1 cellular context compared by ENCODE assay signal in the genomic region with DNA sequence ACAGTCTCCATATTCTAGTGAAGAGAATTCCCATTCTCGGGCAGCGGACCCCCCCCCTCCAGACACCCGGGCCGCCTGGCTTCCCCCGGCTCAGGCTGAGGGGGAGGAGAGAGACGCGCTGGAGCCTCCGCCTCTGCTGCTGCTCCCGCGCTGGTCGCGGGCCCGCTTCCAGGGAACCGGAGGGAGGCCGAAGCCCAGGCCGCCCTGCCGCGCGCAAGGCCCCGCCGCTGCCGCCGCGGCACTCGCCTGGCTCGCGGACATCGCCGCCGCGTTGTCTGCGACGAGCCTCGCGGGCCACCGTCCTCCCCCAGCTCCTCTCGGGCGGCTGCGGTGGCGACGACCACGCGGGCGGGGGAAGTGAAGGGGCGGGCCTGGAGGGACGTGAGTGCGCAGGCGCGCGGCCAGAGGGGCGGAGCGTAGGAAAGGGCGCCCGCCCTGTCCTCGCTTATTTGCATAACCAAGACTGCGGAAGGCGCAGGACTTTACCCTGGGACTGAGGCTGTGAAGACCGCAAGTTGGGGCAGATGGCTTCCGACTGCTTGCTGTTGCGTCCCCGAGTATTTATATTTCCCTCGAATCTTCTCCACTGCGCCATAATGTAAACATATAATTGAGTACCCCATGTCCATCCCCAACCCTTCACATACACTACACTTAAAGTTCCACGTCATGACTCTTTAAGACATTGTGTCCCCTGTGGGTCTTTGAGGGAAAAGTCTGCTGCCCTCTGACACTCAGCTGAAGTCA.
TF ChIP-seq lines count a peak whose summit lies in the region.

TSS of gene ARL5A (minus strand) at position 279 of the 747 bp plus-strand sequence. CDS start at position 34, 245 bp downstream.

TF ChIP-seq in HepG2, 621 proteins besides CTCF, POLR2A, EP300 and RAD21 (continued from another document and continues in another):
- TF ChIP-seq, protein P1, sequence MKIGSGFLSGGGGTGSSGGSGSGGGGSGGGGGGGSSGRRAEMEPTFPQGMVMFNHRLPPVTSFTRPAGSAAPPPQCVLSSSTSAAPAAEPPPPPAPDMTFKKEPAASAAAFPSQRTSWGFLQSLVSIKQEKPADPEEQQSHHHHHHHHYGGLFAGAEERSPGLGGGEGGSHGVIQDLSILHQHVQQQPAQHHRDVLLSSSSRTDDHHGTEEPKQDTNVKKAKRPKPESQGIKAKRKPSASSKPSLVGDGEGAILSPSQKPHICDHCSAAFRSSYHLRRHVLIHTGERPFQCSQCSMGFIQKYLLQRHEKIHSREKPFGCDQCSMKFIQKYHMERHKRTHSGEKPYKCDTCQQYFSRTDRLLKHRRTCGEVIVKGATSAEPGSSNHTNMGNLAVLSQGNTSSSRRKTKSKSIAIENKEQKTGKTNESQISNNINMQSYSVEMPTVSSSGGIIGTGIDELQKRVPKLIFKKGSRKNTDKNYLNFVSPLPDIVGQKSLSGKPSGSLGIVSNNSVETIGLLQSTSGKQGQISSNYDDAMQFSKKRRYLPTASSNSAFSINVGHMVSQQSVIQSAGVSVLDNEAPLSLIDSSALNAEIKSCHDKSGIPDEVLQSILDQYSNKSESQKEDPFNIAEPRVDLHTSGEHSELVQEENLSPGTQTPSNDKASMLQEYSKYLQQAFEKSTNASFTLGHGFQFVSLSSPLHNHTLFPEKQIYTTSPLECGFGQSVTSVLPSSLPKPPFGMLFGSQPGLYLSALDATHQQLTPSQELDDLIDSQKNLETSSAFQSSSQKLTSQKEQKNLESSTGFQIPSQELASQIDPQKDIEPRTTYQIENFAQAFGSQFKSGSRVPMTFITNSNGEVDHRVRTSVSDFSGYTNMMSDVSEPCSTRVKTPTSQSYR (CRISPR knock-in tag; IDR thresholded peaks at IDR 0.05; ENCODE audit: borderline replicate concordance) = peak; percentile 80
- TF ChIP-seq TBX3 (IDR thresholded peaks at IDR 0.05; ENCODE audit: borderline replicate concordance) (no peak), ZNF33B (CRISPR knock-in tag; IDR thresholded peaks at IDR 0.05) (peak; percentile 51; the same call in 1 of the 2 replicates), SP4 (CRISPR knock-in tag; IDR thresholded peaks at IDR 0.05) (peak; percentile 97), PREB (CRISPR knock-in tag; IDR thresholded peaks at IDR 0.05) (peak; percentile 65; the same call in 1 of the 2 replicates), NBN (conservative IDR thresholded peaks at IDR 0.05) (no peak), ZNF251 (CRISPR knock-in tag; IDR thresholded peaks at IDR 0.05) (no peak), ZSCAN22 (CRISPR knock-in tag; IDR thresholded peaks at IDR 0.05) (no peak; the same call in 1 of the 2 replicates), THYN1 (CRISPR knock-in tag; IDR thresholded peaks at IDR 0.05; ENCODE audit: borderline replicate concordance, low read depth) (no peak), ETS1 (CRISPR knock-in tag; IDR thresholded peaks at IDR 0.05) (peak; percentile 67; the same call in 1 of the 2 replicates), KDM1A (CRISPR knock-in tag; IDR thresholded peaks at IDR 0.05) (no peak), ZNF431 (CRISPR knock-in tag; IDR thresholded peaks at IDR 0.05; ENCODE audit: borderline replicate concordance, low read depth) (peak; percentile 98), MTERF4 (CRISPR knock-in tag; IDR thresholded peaks at IDR 0.05) (peak; percentile 99), SOX5 (CRISPR knock-in tag; IDR thresholded peaks at IDR 0.05; ENCODE audit: borderline replicate concordance) (peak; percentile 64), ZNF790 (CRISPR knock-in tag; IDR thresholded peaks at IDR 0.05; ENCODE audit: borderline replicate concordance) (peak; percentile 80; the same call in 1 of the 2 replicates), EHMT2 (IDR thresholded peaks at IDR 0.05; ENCODE audit: borderline replicate concordance, low read depth, low read length) (no peak; the same call in 1 of the 2 replicates), ZNF24 (IDR thresholded peaks at IDR 0.05) (0 out of 2 replicates have a peak, but pooled peaks have one; percentile 29), GATA4 (IDR thresholded peaks at IDR 0.05; ENCODE audit: borderline replicate concordance, low read depth) (peak; percentile 71), HDAC6 (IDR thresholded peaks at IDR 0.05; ENCODE audit: low read depth, low read length) (no peak), SP1 (IDR thresholded peaks at IDR 0.05) (no peak), SP1 (CRISPR knock-in tag; IDR thresholded peaks at IDR 0.05) (peak; percentile 93), ZNF44 (CRISPR knock-in tag; IDR thresholded peaks at IDR 0.05) (peak; percentile 67; the same call in 1 of the 2 replicates), ZNF562 (CRISPR knock-in tag; IDR thresholded peaks at IDR 0.05; ENCODE audit: borderline replicate concordance) (no peak), PCBP2 (optimal IDR thresholded peaks at IDR 0.05; ENCODE audit: low read depth, low read length, poor library complexity, severe bottlenecking) (no peak), NFE2L1 (CRISPR knock-in tag; IDR thresholded peaks at IDR 0.05; ENCODE audit: borderline replicate concordance) (no peak), MATR3 (CRISPR knock-in tag; IDR thresholded peaks at IDR 0.05) (no peak), HOXD1 (CRISPR knock-in tag; IDR thresholded peaks at IDR 0.05) (peak; percentile 67), ZNF598 (CRISPR knock-in tag; IDR thresholded peaks at IDR 0.05; ENCODE audit: borderline replicate concordance) (no peak), PHF8 (CRISPR knock-in tag; IDR thresholded peaks at IDR 0.05) (peak; percentile 73), ZFP36L2 (CRISPR knock-in tag; IDR thresholded peaks at IDR 0.05) (no peak), ARNT (IDR thresholded peaks at IDR 0.05) (no peak), MTF1 (CRISPR knock-in tag; IDR thresholded peaks at IDR 0.05) (no peak), TRIM24 (CRISPR knock-in tag; IDR thresholded peaks at IDR 0.05) (no peak), SP5 (CRISPR knock-in tag; IDR thresholded peaks at IDR 0.05; ENCODE audit: borderline replicate concordance, low read depth) (peak; percentile 48; the same call in 1 of the 2 replicates), ZNF383 (CRISPR knock-in tag; IDR thresholded peaks at IDR 0.05; ENCODE audit: borderline replicate concordance) (no peak; the same call in 1 of the 2 replicates), ESRRA (CRISPR knock-in tag; IDR thresholded peaks at IDR 0.05; ENCODE audit: low read depth) (peak; percentile 57)
- TF ChIP-seq, protein P2, sequence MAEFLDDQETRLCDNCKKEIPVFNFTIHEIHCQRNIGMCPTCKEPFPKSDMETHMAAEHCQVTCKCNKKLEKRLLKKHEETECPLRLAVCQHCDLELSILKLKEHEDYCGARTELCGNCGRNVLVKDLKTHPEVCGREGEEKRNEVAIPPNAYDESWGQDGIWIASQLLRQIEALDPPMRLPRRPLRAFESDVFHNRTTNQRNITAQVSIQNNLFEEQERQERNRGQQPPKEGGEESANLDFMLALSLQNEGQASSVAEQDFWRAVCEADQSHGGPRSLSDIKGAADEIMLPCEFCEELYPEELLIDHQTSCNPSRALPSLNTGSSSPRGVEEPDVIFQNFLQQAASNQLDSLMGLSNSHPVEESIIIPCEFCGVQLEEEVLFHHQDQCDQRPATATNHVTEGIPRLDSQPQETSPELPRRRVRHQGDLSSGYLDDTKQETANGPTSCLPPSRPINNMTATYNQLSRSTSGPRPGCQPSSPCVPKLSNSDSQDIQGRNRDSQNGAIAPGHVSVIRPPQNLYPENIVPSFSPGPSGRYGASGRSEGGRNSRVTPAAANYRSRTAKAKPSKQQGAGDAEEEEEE (CRISPR knock-in tag; IDR thresholded peaks at IDR 0.05; ENCODE audit: borderline replicate concordance) = no peak
- TF ChIP-seq, protein P3, sequence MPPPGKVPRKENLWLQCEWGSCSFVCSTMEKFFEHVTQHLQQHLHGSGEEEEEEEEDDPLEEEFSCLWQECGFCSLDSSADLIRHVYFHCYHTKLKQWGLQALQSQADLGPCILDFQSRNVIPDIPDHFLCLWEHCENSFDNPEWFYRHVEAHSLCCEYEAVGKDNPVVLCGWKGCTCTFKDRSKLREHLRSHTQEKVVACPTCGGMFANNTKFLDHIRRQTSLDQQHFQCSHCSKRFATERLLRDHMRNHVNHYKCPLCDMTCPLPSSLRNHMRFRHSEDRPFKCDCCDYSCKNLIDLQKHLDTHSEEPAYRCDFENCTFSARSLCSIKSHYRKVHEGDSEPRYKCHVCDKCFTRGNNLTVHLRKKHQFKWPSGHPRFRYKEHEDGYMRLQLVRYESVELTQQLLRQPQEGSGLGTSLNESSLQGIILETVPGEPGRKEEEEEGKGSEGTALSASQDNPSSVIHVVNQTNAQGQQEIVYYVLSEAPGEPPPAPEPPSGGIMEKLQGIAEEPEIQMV (CRISPR knock-in tag; IDR thresholded peaks at IDR 0.05; ENCODE audit: low read depth) = peak; percentile 79
- TF ChIP-seq, protein P4, sequence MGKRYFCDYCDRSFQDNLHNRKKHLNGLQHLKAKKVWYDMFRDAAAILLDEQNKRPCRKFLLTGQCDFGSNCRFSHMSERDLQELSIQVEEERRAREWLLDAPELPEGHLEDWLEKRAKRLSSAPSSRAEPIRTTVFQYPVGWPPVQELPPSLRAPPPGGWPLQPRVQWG (CRISPR knock-in tag; IDR thresholded peaks at IDR 0.05; ENCODE audit: borderline replicate concordance, low read depth) = no peak
- TF ChIP-seq, protein P5, sequence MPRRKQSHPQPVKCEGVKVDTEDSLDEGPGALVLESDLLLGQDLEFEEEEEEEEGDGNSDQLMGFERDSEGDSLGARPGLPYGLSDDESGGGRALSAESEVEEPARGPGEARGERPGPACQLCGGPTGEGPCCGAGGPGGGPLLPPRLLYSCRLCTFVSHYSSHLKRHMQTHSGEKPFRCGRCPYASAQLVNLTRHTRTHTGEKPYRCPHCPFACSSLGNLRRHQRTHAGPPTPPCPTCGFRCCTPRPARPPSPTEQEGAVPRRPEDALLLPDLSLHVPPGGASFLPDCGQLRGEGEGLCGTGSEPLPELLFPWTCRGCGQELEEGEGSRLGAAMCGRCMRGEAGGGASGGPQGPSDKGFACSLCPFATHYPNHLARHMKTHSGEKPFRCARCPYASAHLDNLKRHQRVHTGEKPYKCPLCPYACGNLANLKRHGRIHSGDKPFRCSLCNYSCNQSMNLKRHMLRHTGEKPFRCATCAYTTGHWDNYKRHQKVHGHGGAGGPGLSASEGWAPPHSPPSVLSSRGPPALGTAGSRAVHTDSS (CRISPR knock-in tag; conservative IDR thresholded peaks at IDR 0.05) = no peak; the same call in 1 of the 2 replicates
- TF ChIP-seq, protein P6, sequence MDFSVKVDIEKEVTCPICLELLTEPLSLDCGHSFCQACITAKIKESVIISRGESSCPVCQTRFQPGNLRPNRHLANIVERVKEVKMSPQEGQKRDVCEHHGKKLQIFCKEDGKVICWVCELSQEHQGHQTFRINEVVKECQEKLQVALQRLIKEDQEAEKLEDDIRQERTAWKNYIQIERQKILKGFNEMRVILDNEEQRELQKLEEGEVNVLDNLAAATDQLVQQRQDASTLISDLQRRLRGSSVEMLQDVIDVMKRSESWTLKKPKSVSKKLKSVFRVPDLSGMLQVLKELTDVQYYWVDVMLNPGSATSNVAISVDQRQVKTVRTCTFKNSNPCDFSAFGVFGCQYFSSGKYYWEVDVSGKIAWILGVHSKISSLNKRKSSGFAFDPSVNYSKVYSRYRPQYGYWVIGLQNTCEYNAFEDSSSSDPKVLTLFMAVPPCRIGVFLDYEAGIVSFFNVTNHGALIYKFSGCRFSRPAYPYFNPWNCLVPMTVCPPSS (IDR thresholded peaks at IDR 0.05) = no peak
- TF ChIP-seq, protein P7, sequence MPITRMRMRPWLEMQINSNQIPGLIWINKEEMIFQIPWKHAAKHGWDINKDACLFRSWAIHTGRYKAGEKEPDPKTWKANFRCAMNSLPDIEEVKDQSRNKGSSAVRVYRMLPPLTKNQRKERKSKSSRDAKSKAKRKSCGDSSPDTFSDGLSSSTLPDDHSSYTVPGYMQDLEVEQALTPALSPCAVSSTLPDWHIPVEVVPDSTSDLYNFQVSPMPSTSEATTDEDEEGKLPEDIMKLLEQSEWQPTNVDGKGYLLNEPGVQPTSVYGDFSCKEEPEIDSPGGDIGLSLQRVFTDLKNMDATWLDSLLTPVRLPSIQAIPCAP (CRISPR knock-in tag; IDR thresholded peaks at IDR 0.05; ENCODE audit: low read depth) = no peak; the same call in 1 of the 2 replicates
